25 cellular contexts compared by ENCODE assay signal in genomic region chr2:224136394-224136793, GRCh38.
"Had no signal": no experiment of that assay in that cellular context is flagged by ENCODE, and none has a peak within 500 bp of the region (broad histone marks: within the 10 kb centered on the region; RNA-seq: fewer than 3 reads in every experiment).

No MANE protein-coding gene starts in this region.

- H3K27me3 ChIP-seq: ascending aorta had no signal

- H3K27ac ChIP-seq: ascending aorta, VCaP had no signal

- FAIRE-seq: K562, TTC549 had no signal

- H3K4me3 Mint-ChIP-seq: activated CD4-positive, alpha-beta T cell treated with anti-CD3 and anti-CD28 coated beads for 36 hours; activated CD8-positive, alpha-beta T cell treated with anti-CD3 and anti-CD28 coated beads for 36 hours; activated naive CD8-positive, alpha-beta T cell treated with anti-CD3 and anti-CD28 coated beads, Interleukin-2, amount 10 ng/mL, durations not matched to agents 7 days and 5 days; activated T-cell treated with anti-CD3 and anti-CD28 coated beads, Interleukin-2, amount 50 U/mL, for 72 hours; brain; central memory CD8-positive, alpha-beta T cell; T-helper 17 cell had no signal

- H3K4me1 Mint-ChIP-seq: activated CD4-positive, alpha-beta T cell treated with anti-CD3 and anti-CD28 coated beads for 36 hours; activated naive CD8-positive, alpha-beta T cell treated with anti-CD3 and anti-CD28 coated beads, Interleukin-2, amount 10 ng/mL, durations not matched to agents 7 days and 5 days; brain; central memory CD8-positive, alpha-beta T cell; T-helper 17 cell had no signal

- H3K9me3 Mint-ChIP-seq: activated CD8-positive, alpha-beta T cell treated with anti-CD3 and anti-CD28 coated beads for 36 hours; activated naive CD8-positive, alpha-beta T cell treated with anti-CD3 and anti-CD28 coated beads, Interleukin-2, amount 10 ng/mL, durations not matched to agents 7 days and 5 days; activated T-cell treated with anti-CD3 and anti-CD28 coated beads, Interleukin-2, amount 50 U/mL, for 72 hours; activated T-helper 2 cell treated with anti-CD3 and anti-CD28 coated beads, Interferon-gamma antibody, Interleukin-2, Interleukin-4, amounts not matched to agents 10 μg/mL and 5 μg/mL and 100 μg/mL, durations not matched to agents 14 hours and 24 hours and 36 hours; central memory CD8-positive, alpha-beta T cell had no signal

- H3K4me3 ChIP-seq: ascending aorta, K562 had no signal

- H3K4me1 ChIP-seq: ascending aorta had no signal

- H3K36me3 Mint-ChIP-seq: activated naive CD8-positive, alpha-beta T cell treated with anti-CD3 and anti-CD28 coated beads, Interleukin-2, amount 10 ng/mL, durations not matched to agents 7 days and 5 days; brain had no signal

- H3K36me3 ChIP-seq: ascending aorta had no signal

- H3K9me3 ChIP-seq: ascending aorta had no signal

- DNase-seq: activated CD4-positive, alpha-beta T cell treated with anti-CD3 and anti-CD28 coated beads for 36 hours; activated CD4-positive, alpha-beta T cell treated with anti-CD3 and anti-CD28 coated beads, Interleukin-2, amount 50 U/mL, for 1 hour; activated CD8-positive, alpha-beta memory T cell treated with anti-CD3 and anti-CD28 coated beads, Interleukin-2, amount 50 U/mL, for 4 hours; activated CD8-positive, alpha-beta T cell treated with anti-CD3 and anti-CD28 coated beads for 36 hours; activated naive CD4-positive, alpha-beta T cell treated with anti-CD3 and anti-CD28 coated beads, Interleukin-2, amount 50 U/mL, for 16 hours; activated naive CD8-positive, alpha-beta T cell treated with anti-CD3 and anti-CD28 coated beads, Interleukin-2, amount 10 ng/mL, durations not matched to agents 7 days and 5 days; activated T-cell treated with anti-CD3 and anti-CD28 coated beads, Interleukin-2, amount 50 U/mL, for 72 hours; amniotic stem cell; NCI-H1048; NCI-H146; NCI-H2029; NCI-H345; NCI-H510A; NCI-H526 treated with DMSO at 0.1 percent for 48 hours; NCI-H82; RPMI8226; T-helper 17 cell; T1000 had no signal

- H3K27ac Mint-ChIP-seq: activated CD4-positive, alpha-beta T cell treated with anti-CD3 and anti-CD28 coated beads for 36 hours; activated CD8-positive, alpha-beta T cell treated with anti-CD3 and anti-CD28 coated beads for 36 hours; activated naive CD8-positive, alpha-beta T cell treated with anti-CD3 and anti-CD28 coated beads, Interleukin-2, amount 10 ng/mL, durations not matched to agents 7 days and 5 days; activated T-cell treated with anti-CD3 and anti-CD28 coated beads, Interleukin-2, amount 50 U/mL, for 72 hours; activated T-helper 2 cell treated with anti-CD3 and anti-CD28 coated beads, Interferon-gamma antibody, Interleukin-2, Interleukin-4, amounts not matched to agents 10 μg/mL and 5 μg/mL and 100 μg/mL, durations not matched to agents 14 hours and 24 hours and 36 hours; brain; T-helper 17 cell had no signal
